8 cellular contexts compared by ENCODE assay signal in genomic region chr16:84503751-84504395, GRCh38. TPM values are rescaled to one million over a fixed set of nuclear protein-coding genes. Genes with fewer than 3 reads are reported as not detected.
DNase-seq lines count a peak whose midpoint lies in the region; ATAC-seq and TF ChIP-seq lines count a peak whose summit lies in the region.

No MANE protein-coding gene starts in this region.

- peak; percentile 15 for ATAC-seq in SK-N-SH treated with all-trans-retinoic acid at 6 μM for 48 hours
- ATAC-seq in gastroesophageal sphincter, result no peak
- no peak for ATAC-seq in HG02798 (IDR thresholded peaks at IDR 0.05; ENCODE audit: poor library complexity, unreplicated experiment)

- H3K27me3 ChIP-seq in gastroesophageal sphincter (no peaks in the 10 kb centered on the region), rectal smooth muscle tissue (ENCODE audit: control insufficient read depth, insufficient read depth, low read length) (no peaks in the 10 kb centered on the region)

- H3K4me1 ChIP-seq in gastroesophageal sphincter, result peaks cover 3 to 35% (median 18%) of the 10 kb centered on the region in 3 donors
- peaks cover 14% of the 10 kb centered on the region for H3K4me1 ChIP-seq in rectal smooth muscle tissue (ENCODE audit: control insufficient read depth, insufficient read depth, low read length)

- no peak for TF ChIP-seq CTCF in gastroesophageal sphincter (IDR thresholded peaks at IDR 0.05)

- H3K9me3 ChIP-seq in gastroesophageal sphincter, result no peaks in the 10 kb centered on the region

- TF ChIP-seq EP300 in gastroesophageal sphincter (IDR thresholded peaks at IDR 0.05), result no peak

- H3K4me3 ChIP-seq in gastroesophageal sphincter (peak overlapping the region; percentile 77 to 89), rectal smooth muscle tissue (ENCODE audit: low read length) (peak overlapping the region; percentile 97)

- H3K36me3 ChIP-seq in gastroesophageal sphincter (peaks cover 0 to 33% of the 10 kb centered on the region in 2 donors), rectal smooth muscle tissue (ENCODE audit: control insufficient read depth, insufficient read depth, low read length) (no peaks in the 10 kb centered on the region)

- WGBS in gastroesophageal sphincter (ENCODE audit: low coverage in 1 of 2), 2 donors, result 0 to 41% methylated on average over 1 to 5 of the region's 13 CpGs

- H3K27ac ChIP-seq in gastroesophageal sphincter (peak overlapping the region; percentile 10 to 95 (median 92)), rectal smooth muscle tissue (ENCODE audit: low read depth, low read length) (peak overlapping the region; percentile 84)

- peak; percentile 61 for DNase-seq in activated effector memory CD4-positive, alpha-beta T cell treated with anti-CD3 and anti-CD28 coated beads, Interleukin-2, amount 50 U/mL, for 16 hours
- no peak for DNase-seq in activated effector memory CD4-positive, alpha-beta T cell treated with Interleukin-2 at 50 U/mL for 16 hours
- DNase-seq in NK-92 treated with Interleukin-12 subunit alpha and Interleukin-12 subunit beta, amount 100 ng/mL, for 24 hours (lab: John Stamatoyannopoulos, UW), result no peak
- no peak for DNase-seq in DMS79 treated with DMSO at 0.1 percent for 48 hours (lab: John Stamatoyannopoulos, UW)

- no peak for TF ChIP-seq POLR2A in gastroesophageal sphincter (IDR thresholded peaks at IDR 0.05)

- H3K9ac ChIP-seq in rectal smooth muscle tissue (ENCODE audit: low read length), result peak overlapping the region; percentile 29

TF ChIP-seq in SK-N-SH treated with all-trans-retinoic acid at 6 μM for 48 hours, 23 proteins besides CTCF, POLR2A, EP300 and RAD21:
- TF ChIP-seq OSR1 (CRISPR knock-in tag; IDR thresholded peaks at IDR 0.05) (no peak), BACH2 (CRISPR knock-in tag; IDR thresholded peaks at IDR 0.05; ENCODE audit: borderline replicate concordance) (no peak), ZFP3 (CRISPR knock-in tag; IDR thresholded peaks at IDR 0.05) (no peak), ISL1 (CRISPR knock-in tag; IDR thresholded peaks at IDR 0.05) (no peak), POU6F1 (CRISPR knock-in tag; IDR thresholded peaks at IDR 0.05; ENCODE audit: borderline replicate concordance, low read depth) (no peak), CSDC2 (CRISPR knock-in tag; IDR thresholded peaks at IDR 0.05) (no peak), ARNTL (CRISPR knock-in tag; IDR thresholded peaks at IDR 0.05; ENCODE audit: borderline replicate concordance, low read depth) (no peak), ZFP30 (CRISPR knock-in tag; IDR thresholded peaks at IDR 0.05) (no peak), TCF4 (CRISPR knock-in tag; IDR thresholded peaks at IDR 0.05; ENCODE audit: borderline replicate concordance) (no peak), ZC3H10 (CRISPR knock-in tag; IDR thresholded peaks at IDR 0.05) (no peak), PATZ1 (CRISPR knock-in tag; IDR thresholded peaks at IDR 0.05; ENCODE audit: borderline replicate concordance) (no peak), ESRRG (CRISPR knock-in tag; IDR thresholded peaks at IDR 0.05) (no peak), SNAI2 (CRISPR knock-in tag; IDR thresholded peaks at IDR 0.05) (no peak)

RNA-seq across cellular contexts. Expression of gene MEAK7, which starts 0.6 kb away (rescaled TPM):
- 10 to 100 TPM in 2 of 4 donors, 1 to 10 TPM in 2; 7.9 to 30.5 (median 10.4) TPM for total RNA-seq in gastroesophageal sphincter
